In genomic region chr12:4487024-4487423, GRCh38 we compare ENCODE assay signal across 1 cellular context.
TF ChIP-seq lines count a peak whose summit lies in the region.

No MANE protein-coding gene starts in this region.

TF ChIP-seq in GM23338, 12 proteins besides CTCF, POLR2A, EP300 and RAD21 (continued from another document):
- TF ChIP-seq STAT1 (IDR thresholded peaks at IDR 0.05; ENCODE audit: unreplicated experiment), result no peak
- TF ChIP-seq ZNF462 (CRISPR knock-in tag; IDR thresholded peaks at IDR 0.05), result no peak
- no peak for TF ChIP-seq EZH2 (IDR thresholded peaks at IDR 0.05; ENCODE audit: low read depth, unreplicated experiment)
- TF ChIP-seq ZNF331 (CRISPR knock-in tag; IDR thresholded peaks at IDR 0.05; ENCODE audit: low read depth), result no peak
- no peak for TF ChIP-seq ETS1 (IDR thresholded peaks at IDR 0.05)
